In genomic region chr9:110578896-110579752, GRCh38 we compare ENCODE assay signal across 9 cellular contexts. TPM values are rescaled to one million over a fixed set of nuclear protein-coding genes. Genes with fewer than 3 reads are reported as not detected.
A peak's percentile ranks its signal among the peaks of the same experiment; 100 is the strongest.
DNase-seq lines count a peak whose midpoint lies in the region; ATAC-seq and TF ChIP-seq lines count a peak whose summit lies in the region.
"Had no signal": no experiment of that assay in that cellular context is flagged by ENCODE, and none has a peak within 500 bp of the region (broad histone marks: within the 10 kb centered on the region; RNA-seq: fewer than 3 reads in every experiment).

Gene SVEP1 (minus strand): TSS chr9:110579741. CDS start chr9:110579543, 198 bp downstream.

- H3K27me3 Mint-ChIP-seq in nephron progenitor cell (ENCODE audit: low read depth, poor library complexity) = peaks cover 72% of the 10 kb centered on the region

- peak within 1 kb of the TSS; percentile 93 for H3K4me2 ChIP-seq in GM23248 (ENCODE audit: unreplicated experiment)

- peaks cover 44% of the 10 kb centered on the region for H3F3A ChIP-seq in GM23248 (ENCODE audit: insufficient read depth)

- DNase-seq in GM23248 (peak; percentile 92), T1000 (lab: John Stamatoyannopoulos, UW) (peak; percentile 35), foreskin keratinocyte (no peak), nephron progenitor cell (peak; percentile 65), NCI-H2081 treated with DMSO at 0.1 percent for 48 hours (lab: John Stamatoyannopoulos, UW) (no peak)

- peaks cover 42% of the 10 kb centered on the region for H3K4me1 ChIP-seq in GM23248 (ENCODE audit: insufficient read depth)
- H3K4me1 ChIP-seq in foreskin keratinocyte = peaks cover 4% of the 10 kb centered on the region

- H3K9me3 ChIP-seq in GM23248 (ENCODE audit: low read depth) = no peaks in the 10 kb centered on the region

- H3K27me3 ChIP-seq in GM23248 (replicated peaks; ENCODE audit: insufficient read depth) (no peaks in the 10 kb centered on the region), foreskin keratinocyte (peaks cover 76% of the 10 kb centered on the region)

- TF ChIP-seq POLR2A in GM18505 (IDR thresholded peaks at IDR 0.05; ENCODE audit: borderline replicate concordance, extremely low read depth, insufficient read depth, insufficient read length) = no peak

- H4K20me1 ChIP-seq in GM23248 (ENCODE audit: insufficient read depth) = no peaks in the 10 kb centered on the region

- H3K36me3 ChIP-seq in GM23248 (ENCODE audit: low read depth) = no peaks in the 10 kb centered on the region; the same call in 1 of the 2 replicates

- in situ Hi-C loops in GM23248 (cut with MboI) = no loop called here

- H3K4me3 ChIP-seq in GM23248 = peak within 1 kb of the TSS; percentile 96
- H3K4me3 ChIP-seq: K562 had no signal

- no peaks in the 10 kb centered on the region for H3K9me2 ChIP-seq in GM23248 (ENCODE audit: insufficient read depth)

- peak within 1 kb of the TSS; percentile 71 for H2AFZ ChIP-seq in GM23248

- H3K79me2 ChIP-seq in GM23248 (ENCODE audit: insufficient read depth) = peaks cover 43% of the 10 kb centered on the region

- H3K4me1 Mint-ChIP-seq in nephron progenitor cell = peaks cover 17% of the 10 kb centered on the region

- peaks cover 6% of the 10 kb centered on the region for H3K36me3 Mint-ChIP-seq in nephron progenitor cell (ENCODE audit: low read depth)

- H3K27ac Mint-ChIP-seq in nephron progenitor cell = no peak within 1 kb of the TSS

- H3K9me3 Mint-ChIP-seq in nephron progenitor cell = peaks cover 19% of the 10 kb centered on the region

- WGBS in GM23248 (ENCODE audit: low coverage in 1 of 2, low lambda C conversion rate in 2 of 2, missing lambda C conversion rate in 2 of 2), 2 experiments = 1% methylated on average over 91 to 98 of the region's 99 CpGs

- ATAC-seq in foreskin keratinocyte (peak; percentile 46), GM18505 (IDR thresholded peaks at IDR 0.05; ENCODE audit: unreplicated experiment) (no peak), GM21447 (IDR thresholded peaks at IDR 0.05; ENCODE audit: unreplicated experiment) (no peak), HG02938 (IDR thresholded peaks at IDR 0.05; ENCODE audit: unreplicated experiment) (no peak)
- ATAC-seq: K562 had no signal

- peak within 1 kb of the TSS; percentile 85 for H3K4me3 Mint-ChIP-seq in nephron progenitor cell

- no peak for TF ChIP-seq CTCF in foreskin keratinocyte (conservative IDR thresholded peaks at IDR 0.05)
- no peak for TF ChIP-seq CTCF in nephron progenitor cell (IDR thresholded peaks at IDR 0.05)

- H3K9ac ChIP-seq in GM23248 = peak within 1 kb of the TSS; percentile 80

- peak within 1 kb of the TSS; percentile 72 for H3K27ac ChIP-seq in GM23248
- no peak within 1 kb of the TSS for H3K27ac ChIP-seq in foreskin keratinocyte

RNA-seq across cellular contexts. Expression of gene SVEP1, which starts in this region (rescaled TPM):
- total RNA-seq in GM23248 (2014; rRNA removed; shearing (Covaris generic)) = 47.3 and 50.5 TPM in 2 replicates
- polyA plus RNA-seq in GM23248 (2016; fragmentation: Nextera tagmentation; extraction: Ambion mirVana) = 12.6 and 13.6 TPM in 2 replicates
- under 0.01 TPM in 1 of 2 replicates, not detected in the other for total RNA-seq in foreskin keratinocyte
- polyA plus RNA-seq in foreskin keratinocyte = not detected in 2 replicates

Comparison
In these comparisons a context has a peak if more than half of its experiments do, and no peak if none do; other contexts are left out.
1. RNA of gene SVEP1 (total RNA-seq): 47.3 to 50.5 TPM in GM23248; under 0.01 TPM in foreskin keratinocyte; every median in the first group is over 10 times any median in the second.
2. RNA of gene SVEP1 (polyA plus RNA-seq): 12.6 to 13.6 TPM in GM23248; not detected in foreskin keratinocyte; every median in the first group is over 10 times any median in the second.
3. Peak in ATAC-seq in foreskin keratinocyte; RNA of the gene not detected or under 1 TPM.
4. DNase-seq: peak in GM23248 (single experiment), T1000 (single experiment) and nephron progenitor cell (single experiment); none in foreskin keratinocyte (0 of 2) and NCI-H2081 treated with DMSO at 0.1 percent for 48 hours (single experiment).